In the genomic region with DNA sequence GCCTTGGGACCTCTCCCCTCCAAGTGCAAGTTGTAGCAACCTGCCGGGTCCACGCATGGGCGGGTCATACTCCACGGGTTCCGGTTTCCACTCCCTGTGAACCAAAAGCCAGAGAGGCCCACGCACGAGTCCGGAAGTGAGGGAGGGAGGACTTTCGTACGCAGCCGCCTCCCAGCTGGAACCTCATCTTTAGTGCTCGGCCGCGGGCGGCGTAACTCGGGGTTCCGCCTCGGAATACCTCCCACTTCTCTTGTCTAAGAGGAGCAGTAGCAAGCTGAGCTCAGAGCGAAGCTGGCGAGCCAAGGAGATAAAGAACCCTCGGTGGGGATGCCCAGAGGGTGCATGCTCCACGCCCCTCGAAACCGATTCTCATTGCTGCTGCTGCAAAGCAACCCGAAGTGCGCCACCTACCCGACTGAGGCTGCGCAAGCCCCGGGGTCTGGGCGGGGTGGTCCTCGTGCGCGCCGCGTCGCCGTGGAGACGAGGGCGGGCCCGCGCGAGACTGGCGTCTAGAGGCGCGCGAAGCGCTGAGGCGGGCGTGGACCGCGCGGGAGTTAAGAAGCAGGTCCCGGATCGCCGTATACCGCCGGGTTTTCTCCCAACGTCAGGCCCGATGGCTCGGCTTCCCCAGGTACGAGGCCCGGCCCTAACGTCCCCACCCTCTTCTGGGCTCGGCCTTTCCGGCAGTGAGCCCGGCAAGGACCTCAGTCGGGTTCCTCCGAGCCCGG, we compare ENCODE assay signal across 1 cellular context.
A peak's percentile ranks its signal among the peaks of the same experiment; 100 is the strongest.
TF ChIP-seq lines count a peak whose summit lies in the region.

A gene with protein sequence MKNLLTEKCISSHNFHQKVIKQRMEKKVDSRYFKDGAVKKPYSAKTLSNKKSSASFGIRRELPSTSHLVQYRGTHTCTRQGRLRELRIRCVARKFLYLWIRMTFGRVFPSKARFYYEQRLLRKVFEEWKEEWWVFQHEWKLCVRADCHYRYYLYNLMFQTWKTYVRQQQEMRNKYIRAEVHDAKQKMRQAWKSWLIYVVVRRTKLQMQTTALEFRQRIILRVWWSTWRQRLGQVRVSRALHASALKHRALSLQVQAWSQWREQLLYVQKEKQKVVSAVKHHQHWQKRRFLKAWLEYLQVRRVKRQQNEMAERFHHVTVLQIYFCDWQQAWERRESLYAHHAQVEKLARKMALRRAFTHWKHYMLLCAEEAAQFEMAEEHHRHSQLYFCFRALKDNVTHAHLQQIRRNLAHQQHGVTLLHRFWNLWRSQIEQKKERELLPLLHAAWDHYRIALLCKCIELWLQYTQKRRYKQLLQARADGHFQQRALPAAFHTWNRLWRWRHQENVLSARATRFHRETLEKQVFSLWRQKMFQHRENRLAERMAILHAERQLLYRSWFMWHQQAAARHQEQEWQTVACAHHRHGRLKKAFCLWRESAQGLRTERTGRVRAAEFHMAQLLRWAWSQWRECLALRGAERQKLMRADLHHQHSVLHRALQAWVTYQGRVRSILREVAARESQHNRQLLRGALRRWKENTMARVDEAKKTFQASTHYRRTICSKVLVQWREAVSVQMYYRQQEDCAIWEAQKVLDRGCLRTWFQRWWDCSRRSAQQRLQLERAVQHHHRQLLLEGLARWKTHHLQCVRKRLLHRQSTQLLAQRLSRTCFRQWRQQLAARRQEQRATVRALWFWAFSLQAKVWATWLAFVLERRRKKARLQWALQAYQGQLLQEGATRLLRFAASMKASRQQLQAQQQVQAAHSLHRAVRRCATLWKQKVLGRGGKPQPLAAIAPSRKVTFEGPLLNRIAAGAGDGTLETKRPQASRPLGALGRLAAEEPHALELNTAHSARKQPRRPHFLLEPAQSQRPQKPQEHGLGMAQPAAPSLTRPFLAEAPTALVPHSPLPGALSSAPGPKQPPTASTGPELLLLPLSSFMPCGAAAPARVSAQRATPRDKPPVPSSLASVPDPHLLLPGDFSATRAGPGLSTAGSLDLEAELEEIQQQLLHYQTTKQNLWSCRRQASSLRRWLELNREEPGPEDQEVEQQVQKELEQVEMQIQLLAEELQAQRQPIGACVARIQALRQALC (plus strand): TSS at position 530 of the 728 bp plus-strand sequence. CDS start 11,749 bp downstream, outside the sequence.

TF ChIP-seq in HepG2, 621 proteins besides CTCF, POLR2A, EP300 and RAD21 (continued from another document and continues in another):
- peak; percentile 59; the same call in 1 of the 2 replicates for TF ChIP-seq RELA (CRISPR knock-in tag; IDR thresholded peaks at IDR 0.05)
- TF ChIP-seq, protein P1, sequence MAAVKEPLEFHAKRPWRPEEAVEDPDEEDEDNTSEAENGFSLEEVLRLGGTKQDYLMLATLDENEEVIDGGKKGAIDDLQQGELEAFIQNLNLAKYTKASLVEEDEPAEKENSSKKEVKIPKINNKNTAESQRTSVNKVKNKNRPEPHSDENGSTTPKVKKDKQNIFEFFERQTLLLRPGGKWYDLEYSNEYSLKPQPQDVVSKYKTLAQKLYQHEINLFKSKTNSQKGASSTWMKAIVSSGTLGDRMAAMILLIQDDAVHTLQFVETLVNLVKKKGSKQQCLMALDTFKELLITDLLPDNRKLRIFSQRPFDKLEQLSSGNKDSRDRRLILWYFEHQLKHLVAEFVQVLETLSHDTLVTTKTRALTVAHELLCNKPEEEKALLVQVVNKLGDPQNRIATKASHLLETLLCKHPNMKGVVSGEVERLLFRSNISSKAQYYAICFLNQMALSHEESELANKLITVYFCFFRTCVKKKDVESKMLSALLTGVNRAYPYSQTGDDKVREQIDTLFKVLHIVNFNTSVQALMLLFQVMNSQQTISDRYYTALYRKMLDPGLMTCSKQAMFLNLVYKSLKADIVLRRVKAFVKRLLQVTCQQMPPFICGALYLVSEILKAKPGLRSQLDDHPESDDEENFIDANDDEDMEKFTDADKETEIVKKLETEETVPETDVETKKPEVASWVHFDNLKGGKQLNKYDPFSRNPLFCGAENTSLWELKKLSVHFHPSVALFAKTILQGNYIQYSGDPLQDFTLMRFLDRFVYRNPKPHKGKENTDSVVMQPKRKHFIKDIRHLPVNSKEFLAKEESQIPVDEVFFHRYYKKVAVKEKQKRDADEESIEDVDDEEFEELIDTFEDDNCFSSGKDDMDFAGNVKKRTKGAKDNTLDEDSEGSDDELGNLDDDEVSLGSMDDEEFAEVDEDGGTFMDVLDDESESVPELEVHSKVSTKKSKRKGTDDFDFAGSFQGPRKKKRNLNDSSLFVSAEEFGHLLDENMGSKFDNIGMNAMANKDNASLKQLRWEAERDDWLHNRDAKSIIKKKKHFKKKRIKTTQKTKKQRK (IDR thresholded peaks at IDR 0.05; ENCODE audit: low read length): no peak
- peak; percentile 51 for TF ChIP-seq TEAD3 (CRISPR knock-in tag; optimal IDR thresholded peaks at IDR 0.05; ENCODE audit: borderline replicate concordance)
- TF ChIP-seq TARDBP (CRISPR knock-in tag; IDR thresholded peaks at IDR 0.05): peak; percentile 60; the same call in 1 of the 2 replicates
- TF ChIP-seq ZNF839 (CRISPR knock-in tag; IDR thresholded peaks at IDR 0.05; ENCODE audit: borderline replicate concordance): peak; percentile 48; the same call in 1 of the 2 replicates
- TF ChIP-seq MAFK (conservative IDR thresholded peaks at IDR 0.05 in 1 of 2, IDR thresholded peaks at IDR 0.05 in 1 of 2; ENCODE audit: low read length in 2 of 2): no peak
- TF ChIP-seq, protein P2, sequence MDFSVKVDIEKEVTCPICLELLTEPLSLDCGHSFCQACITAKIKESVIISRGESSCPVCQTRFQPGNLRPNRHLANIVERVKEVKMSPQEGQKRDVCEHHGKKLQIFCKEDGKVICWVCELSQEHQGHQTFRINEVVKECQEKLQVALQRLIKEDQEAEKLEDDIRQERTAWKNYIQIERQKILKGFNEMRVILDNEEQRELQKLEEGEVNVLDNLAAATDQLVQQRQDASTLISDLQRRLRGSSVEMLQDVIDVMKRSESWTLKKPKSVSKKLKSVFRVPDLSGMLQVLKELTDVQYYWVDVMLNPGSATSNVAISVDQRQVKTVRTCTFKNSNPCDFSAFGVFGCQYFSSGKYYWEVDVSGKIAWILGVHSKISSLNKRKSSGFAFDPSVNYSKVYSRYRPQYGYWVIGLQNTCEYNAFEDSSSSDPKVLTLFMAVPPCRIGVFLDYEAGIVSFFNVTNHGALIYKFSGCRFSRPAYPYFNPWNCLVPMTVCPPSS (IDR thresholded peaks at IDR 0.05): no peak
- TF ChIP-seq ZNF780A (CRISPR knock-in tag; IDR thresholded peaks at IDR 0.05): no peak
- no peak for TF ChIP-seq ZNF207 (IDR thresholded peaks at IDR 0.05; ENCODE audit: borderline replicate concordance)
- no peak; the same call in 1 of the 2 replicates for TF ChIP-seq ZNF768 (CRISPR knock-in tag; IDR thresholded peaks at IDR 0.05)
- TF ChIP-seq TP53 (CRISPR knock-in tag; conservative IDR thresholded peaks at IDR 0.05): no peak; the same call in 1 of the 2 replicates
- TF ChIP-seq, protein P3, sequence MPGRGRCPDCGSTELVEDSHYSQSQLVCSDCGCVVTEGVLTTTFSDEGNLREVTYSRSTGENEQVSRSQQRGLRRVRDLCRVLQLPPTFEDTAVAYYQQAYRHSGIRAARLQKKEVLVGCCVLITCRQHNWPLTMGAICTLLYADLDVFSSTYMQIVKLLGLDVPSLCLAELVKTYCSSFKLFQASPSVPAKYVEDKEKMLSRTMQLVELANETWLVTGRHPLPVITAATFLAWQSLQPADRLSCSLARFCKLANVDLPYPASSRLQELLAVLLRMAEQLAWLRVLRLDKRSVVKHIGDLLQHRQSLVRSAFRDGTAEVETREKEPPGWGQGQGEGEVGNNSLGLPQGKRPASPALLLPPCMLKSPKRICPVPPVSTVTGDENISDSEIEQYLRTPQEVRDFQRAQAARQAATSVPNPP (CRISPR knock-in tag; IDR thresholded peaks at IDR 0.05): no peak
- TF ChIP-seq ATF7 (IDR thresholded peaks at IDR 0.05): no peak
- no peak for TF ChIP-seq ATF7 (CRISPR knock-in tag; IDR thresholded peaks at IDR 0.05)
- TF ChIP-seq, protein P4, sequence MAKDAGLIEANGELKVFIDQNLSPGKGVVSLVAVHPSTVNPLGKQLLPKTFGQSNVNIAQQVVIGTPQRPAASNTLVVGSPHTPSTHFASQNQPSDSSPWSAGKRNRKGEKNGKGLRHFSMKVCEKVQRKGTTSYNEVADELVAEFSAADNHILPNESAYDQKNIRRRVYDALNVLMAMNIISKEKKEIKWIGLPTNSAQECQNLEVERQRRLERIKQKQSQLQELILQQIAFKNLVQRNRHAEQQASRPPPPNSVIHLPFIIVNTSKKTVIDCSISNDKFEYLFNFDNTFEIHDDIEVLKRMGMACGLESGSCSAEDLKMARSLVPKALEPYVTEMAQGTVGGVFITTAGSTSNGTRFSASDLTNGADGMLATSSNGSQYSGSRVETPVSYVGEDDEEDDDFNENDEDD (CRISPR knock-in tag; IDR thresholded peaks at IDR 0.05; ENCODE audit: borderline replicate concordance): peak; percentile 75
- no peak for TF ChIP-seq ZNF589 (CRISPR knock-in tag; conservative IDR thresholded peaks at IDR 0.05)
- TF ChIP-seq REL (CRISPR knock-in tag; conservative IDR thresholded peaks at IDR 0.05): no peak
- TF ChIP-seq ZNF274 (CRISPR knock-in tag; IDR thresholded peaks at IDR 0.05): no peak; the same call in 1 of the 2 replicates
- TF ChIP-seq ATF1 (CRISPR knock-in tag; IDR thresholded peaks at IDR 0.05): no peak
- no peak; the same call in 1 of the 2 replicates for TF ChIP-seq ZNF703 (CRISPR knock-in tag; IDR thresholded peaks at IDR 0.05; ENCODE audit: borderline replicate concordance)
- TF ChIP-seq ZNF101 (CRISPR knock-in tag; IDR thresholded peaks at IDR 0.05; ENCODE audit: borderline replicate concordance, low read depth): no peak
- TF ChIP-seq SOX5 (CRISPR knock-in tag; IDR thresholded peaks at IDR 0.05; ENCODE audit: borderline replicate concordance): peak; percentile 31; the same call in 1 of the 2 replicates
- TF ChIP-seq ZFYVE20 (CRISPR knock-in tag; IDR thresholded peaks at IDR 0.05; ENCODE audit: borderline replicate concordance, low read depth): no peak
- no peak for TF ChIP-seq MAFG (CRISPR knock-in tag; IDR thresholded peaks at IDR 0.05)
- no peak for TF ChIP-seq TEAD2 (CRISPR knock-in tag; IDR thresholded peaks at IDR 0.05)
- no peak for TF ChIP-seq PAF1 (CRISPR knock-in tag; IDR thresholded peaks at IDR 0.05)
- 0 out of 2 replicates have a peak, but pooled peaks have one; percentile 45 for TF ChIP-seq ZNF543 (CRISPR knock-in tag; IDR thresholded peaks at IDR 0.05)
- TF ChIP-seq ZNF34 (CRISPR knock-in tag; IDR thresholded peaks at IDR 0.05; ENCODE audit: borderline replicate concordance): no peak; the same call in 1 of the 2 replicates
- TF ChIP-seq, protein P5, sequence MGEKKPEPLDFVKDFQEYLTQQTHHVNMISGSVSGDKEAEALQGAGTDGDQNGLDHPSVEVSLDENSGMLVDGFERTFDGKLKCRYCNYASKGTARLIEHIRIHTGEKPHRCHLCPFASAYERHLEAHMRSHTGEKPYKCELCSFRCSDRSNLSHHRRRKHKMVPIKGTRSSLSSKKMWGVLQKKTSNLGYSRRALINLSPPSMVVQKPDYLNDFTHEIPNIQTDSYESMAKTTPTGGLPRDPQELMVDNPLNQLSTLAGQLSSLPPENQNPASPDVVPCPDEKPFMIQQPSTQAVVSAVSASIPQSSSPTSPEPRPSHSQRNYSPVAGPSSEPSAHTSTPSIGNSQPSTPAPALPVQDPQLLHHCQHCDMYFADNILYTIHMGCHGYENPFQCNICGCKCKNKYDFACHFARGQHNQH (CRISPR knock-in tag; IDR thresholded peaks at IDR 0.05): 0 out of 2 replicates have a peak, but pooled peaks have one; percentile 20
- TF ChIP-seq HES4 (CRISPR knock-in tag; IDR thresholded peaks at IDR 0.05; ENCODE audit: borderline replicate concordance): no peak
- no peak for TF ChIP-seq NR2F1 (CRISPR knock-in tag; IDR thresholded peaks at IDR 0.05)
- TF ChIP-seq, protein P6, sequence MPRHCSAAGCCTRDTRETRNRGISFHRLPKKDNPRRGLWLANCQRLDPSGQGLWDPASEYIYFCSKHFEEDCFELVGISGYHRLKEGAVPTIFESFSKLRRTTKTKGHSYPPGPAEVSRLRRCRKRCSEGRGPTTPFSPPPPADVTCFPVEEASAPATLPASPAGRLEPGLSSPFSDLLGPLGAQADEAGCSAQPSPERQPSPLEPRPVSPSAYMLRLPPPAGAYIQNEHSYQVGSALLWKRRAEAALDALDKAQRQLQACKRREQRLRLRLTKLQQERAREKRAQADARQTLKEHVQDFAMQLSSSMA (CRISPR knock-in tag; IDR thresholded peaks at IDR 0.05): peak; percentile 77; the same call in 1 of the 2 replicates
- peak; percentile 41; the same call in 1 of the 2 replicates for TF ChIP-seq ZNF557 (CRISPR knock-in tag; IDR thresholded peaks at IDR 0.05)
- peak; percentile 62 for TF ChIP-seq XRCC5 (optimal IDR thresholded peaks at IDR 0.05; ENCODE audit: low read length)
- peak; percentile 54; the same call in 1 of the 2 replicates for TF ChIP-seq ZNF749 (CRISPR knock-in tag; IDR thresholded peaks at IDR 0.05; ENCODE audit: borderline replicate concordance)
- no peak for TF ChIP-seq SIN3B (IDR thresholded peaks at IDR 0.05; ENCODE audit: low read length)
- no peak for TF ChIP-seq ATM (IDR thresholded peaks at IDR 0.05; ENCODE audit: borderline replicate concordance)
- TF ChIP-seq, protein P7, sequence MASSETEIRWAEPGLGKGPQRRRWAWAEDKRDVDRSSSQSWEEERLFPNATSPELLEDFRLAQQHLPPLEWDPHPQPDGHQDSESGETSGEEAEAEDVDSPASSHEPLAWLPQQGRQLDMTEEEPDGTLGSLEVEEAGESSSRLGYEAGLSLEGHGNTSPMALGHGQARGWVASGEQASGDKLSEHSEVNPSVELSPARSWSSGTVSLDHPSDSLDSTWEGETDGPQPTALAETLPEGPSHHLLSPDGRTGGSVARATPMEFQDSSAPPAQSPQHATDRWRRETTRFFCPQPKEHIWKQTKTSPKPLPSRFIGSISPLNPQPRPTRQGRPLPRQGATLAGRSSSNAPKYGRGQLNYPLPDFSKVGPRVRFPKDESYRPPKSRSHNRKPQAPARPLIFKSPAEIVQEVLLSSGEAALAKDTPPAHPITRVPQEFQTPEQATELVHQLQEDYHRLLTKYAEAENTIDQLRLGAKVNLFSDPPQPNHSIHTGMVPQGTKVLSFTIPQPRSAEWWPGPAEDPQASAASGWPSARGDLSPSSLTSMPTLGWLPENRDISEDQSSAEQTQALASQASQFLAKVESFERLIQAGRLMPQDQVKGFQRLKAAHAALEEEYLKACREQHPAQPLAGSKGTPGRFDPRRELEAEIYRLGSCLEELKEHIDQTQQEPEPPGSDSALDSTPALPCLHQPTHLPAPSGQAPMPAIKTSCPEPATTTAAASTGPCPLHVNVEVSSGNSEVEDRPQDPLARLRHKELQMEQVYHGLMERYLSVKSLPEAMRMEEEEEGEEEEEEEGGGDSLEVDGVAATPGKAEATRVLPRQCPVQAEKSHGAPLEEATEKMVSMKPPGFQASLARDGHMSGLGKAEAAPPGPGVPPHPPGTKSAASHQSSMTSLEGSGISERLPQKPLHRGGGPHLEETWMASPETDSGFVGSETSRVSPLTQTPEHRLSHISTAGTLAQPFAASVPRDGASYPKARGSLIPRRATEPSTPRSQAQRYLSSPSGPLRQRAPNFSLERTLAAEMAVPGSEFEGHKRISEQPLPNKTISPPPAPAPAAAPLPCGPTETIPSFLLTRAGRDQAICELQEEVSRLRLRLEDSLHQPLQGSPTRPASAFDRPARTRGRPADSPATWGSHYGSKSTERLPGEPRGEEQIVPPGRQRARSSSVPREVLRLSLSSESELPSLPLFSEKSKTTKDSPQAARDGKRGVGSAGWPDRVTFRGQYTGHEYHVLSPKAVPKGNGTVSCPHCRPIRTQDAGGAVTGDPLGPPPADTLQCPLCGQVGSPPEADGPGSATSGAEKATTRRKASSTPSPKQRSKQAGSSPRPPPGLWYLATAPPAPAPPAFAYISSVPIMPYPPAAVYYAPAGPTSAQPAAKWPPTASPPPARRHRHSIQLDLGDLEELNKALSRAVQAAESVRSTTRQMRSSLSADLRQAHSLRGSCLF (CRISPR knock-in tag; IDR thresholded peaks at IDR 0.05; ENCODE audit: borderline replicate concordance): no peak
- TF ChIP-seq KDM6A (CRISPR knock-in tag; IDR thresholded peaks at IDR 0.05; ENCODE audit: low read depth): no peak
- TF ChIP-seq STAT5B (CRISPR knock-in tag; IDR thresholded peaks at IDR 0.05): no peak
- TF ChIP-seq MXI1 (IDR thresholded peaks at IDR 0.05; ENCODE audit: borderline replicate concordance, low read depth, low read length): peak; percentile 94; the same call in 2 of the 3 replicates
